In genomic region chr20:49610701-49611538, GRCh38 we compare ENCODE assay signal across 1 cellular context.
A peak's percentile ranks its signal among the peaks of the same experiment; 100 is the strongest.
TF ChIP-seq lines count a peak whose summit lies in the region.

No MANE protein-coding gene starts in this region.

TF ChIP-seq in HepG2, 621 proteins besides CTCF, POLR2A, EP300 and RAD21 (continued from another document and continues in another):
- no peak for TF ChIP-seq ELK4 (CRISPR knock-in tag; IDR thresholded peaks at IDR 0.05; ENCODE audit: borderline replicate concordance)
- no peak for TF ChIP-seq ASH2L (IDR thresholded peaks at IDR 0.05; ENCODE audit: insufficient read length, low read depth, low read length)
- peak; percentile 92 for TF ChIP-seq ZBED4 (CRISPR knock-in tag; IDR thresholded peaks at IDR 0.05; ENCODE audit: borderline replicate concordance)
- TF ChIP-seq MNT (IDR thresholded peaks at IDR 0.05) = no peak
- TF ChIP-seq ZBTB8A (CRISPR knock-in tag; IDR thresholded peaks at IDR 0.05; ENCODE audit: borderline replicate concordance, low read depth) = 0 out of 2 replicates have a peak, but pooled peaks have one; percentile 46
- no peak for TF ChIP-seq ZNF589 (CRISPR knock-in tag; conservative IDR thresholded peaks at IDR 0.05)
- no peak for TF ChIP-seq ZNF549 (CRISPR knock-in tag; IDR thresholded peaks at IDR 0.05)
- TF ChIP-seq ZNF143 (CRISPR knock-in tag; IDR thresholded peaks at IDR 0.05) = peak; percentile 57
- no peak for TF ChIP-seq NR1H2 (CRISPR knock-in tag; IDR thresholded peaks at IDR 0.05; ENCODE audit: borderline replicate concordance, low read depth)
- TF ChIP-seq GABPA (IDR thresholded peaks at IDR 0.05; ENCODE audit: low read depth, low read length) = no peak
- no peak for TF ChIP-seq GABPA (CRISPR knock-in tag; IDR thresholded peaks at IDR 0.05; ENCODE audit: low read depth)
- TF ChIP-seq ZNF674 (CRISPR knock-in tag; IDR thresholded peaks at IDR 0.05; ENCODE audit: low read depth) = no peak
- TF ChIP-seq GATA4 (IDR thresholded peaks at IDR 0.05; ENCODE audit: borderline replicate concordance, low read depth) = no peak
- TF ChIP-seq ZNF616 (CRISPR knock-in tag; IDR thresholded peaks at IDR 0.05; ENCODE audit: low read depth) = peak; percentile 63; the same call in 1 of the 2 replicates
- TF ChIP-seq PLRG1 (conservative IDR thresholded peaks at IDR 0.05) = no peak
- no peak for TF ChIP-seq KDM5A (IDR thresholded peaks at IDR 0.05; ENCODE audit: borderline replicate concordance, low read length)
- peak; percentile 87 for TF ChIP-seq TBX2 (CRISPR knock-in tag; IDR thresholded peaks at IDR 0.05; ENCODE audit: borderline replicate concordance)
- peak; percentile 59; the same call in 1 of the 2 replicates for TF ChIP-seq DMAP1 (CRISPR knock-in tag; IDR thresholded peaks at IDR 0.05)
- peak; percentile 95; the same call in 1 of the 2 replicates for TF ChIP-seq MTA1 (CRISPR knock-in tag; IDR thresholded peaks at IDR 0.05; ENCODE audit: borderline replicate concordance)
- no peak for TF ChIP-seq CHD4 (IDR thresholded peaks at IDR 0.05; ENCODE audit: borderline replicate concordance, low read length)
- peak; percentile 97 for TF ChIP-seq PREB (CRISPR knock-in tag; IDR thresholded peaks at IDR 0.05)
- peak; percentile 89 for TF ChIP-seq CENPT (CRISPR knock-in tag; IDR thresholded peaks at IDR 0.05; ENCODE audit: low read depth)
- peak; percentile 13; the same call in 1 of the 2 replicates for TF ChIP-seq NFE2 (CRISPR knock-in tag; IDR thresholded peaks at IDR 0.05)
- TF ChIP-seq FOXO1 (CRISPR knock-in tag; IDR thresholded peaks at IDR 0.05) = 0 out of 2 replicates have a peak, but pooled peaks have one; percentile 79
- TF ChIP-seq AKAP8 (CRISPR knock-in tag; IDR thresholded peaks at IDR 0.05) = peak; percentile 89; the same call in 1 of the 2 replicates
- TF ChIP-seq POLR2AphosphoS2 (IDR thresholded peaks at IDR 0.05; ENCODE audit: low read depth, low read length) = no peak
- TF ChIP-seq ZNF207 (IDR thresholded peaks at IDR 0.05; ENCODE audit: borderline replicate concordance) = no peak
- no peak for TF ChIP-seq TCF7L2 (IDR thresholded peaks at IDR 0.05; ENCODE audit: low read depth, low read length)
- TF ChIP-seq TARDBP (CRISPR knock-in tag; IDR thresholded peaks at IDR 0.05) = peak; percentile 86
- peak; percentile 93 for TF ChIP-seq ZSCAN9 (CRISPR knock-in tag; IDR thresholded peaks at IDR 0.05; ENCODE audit: borderline replicate concordance)
- peak; percentile 88 for TF ChIP-seq ZNF232 (CRISPR knock-in tag; IDR thresholded peaks at IDR 0.05; ENCODE audit: borderline replicate concordance)
- no peak for TF ChIP-seq DNMT3B (CRISPR knock-in tag; conservative IDR thresholded peaks at IDR 0.05)
- TF ChIP-seq EED (CRISPR knock-in tag; IDR thresholded peaks at IDR 0.05) = peak; percentile 70; the same call in 1 of the 2 replicates
- TF ChIP-seq FIP1L1 (IDR thresholded peaks at IDR 0.05; ENCODE audit: borderline replicate concordance, insufficient read depth, low read depth, low read length) = no peak
- TF ChIP-seq TAF15 (IDR thresholded peaks at IDR 0.05; ENCODE audit: low read depth, low read length, poor library complexity, severe bottlenecking) = peak; percentile 60
- peak; percentile 94 for TF ChIP-seq CREB3 (CRISPR knock-in tag; IDR thresholded peaks at IDR 0.05)
- no peak for TF ChIP-seq ZFAT (CRISPR knock-in tag; conservative IDR thresholded peaks at IDR 0.05)
- peak; percentile 98 for TF ChIP-seq NFKB2 (CRISPR knock-in tag; IDR thresholded peaks at IDR 0.05; ENCODE audit: borderline replicate concordance)
- TF ChIP-seq POGK (CRISPR knock-in tag; conservative IDR thresholded peaks at IDR 0.05) = peak; percentile 94
- TF ChIP-seq ETV6 (CRISPR knock-in tag; conservative IDR thresholded peaks at IDR 0.05) = peak; percentile 56
- 0 out of 2 replicates have a peak, but pooled peaks have one; percentile 59 for TF ChIP-seq IKZF5 (CRISPR knock-in tag; IDR thresholded peaks at IDR 0.05)
- TF ChIP-seq IKZF1 (IDR thresholded peaks at IDR 0.05) = no peak
- peak; percentile 82; the same call in 1 of the 2 replicates for TF ChIP-seq SAFB2 (CRISPR knock-in tag; IDR thresholded peaks at IDR 0.05; ENCODE audit: borderline replicate concordance, low read depth)
- TF ChIP-seq ZNF770 (CRISPR knock-in tag; IDR thresholded peaks at IDR 0.05) = peak; percentile 97
- peak; percentile 57; the same call in 1 of the 2 replicates for TF ChIP-seq MZF1 (CRISPR knock-in tag; IDR thresholded peaks at IDR 0.05; ENCODE audit: borderline replicate concordance)
- TF ChIP-seq ZBTB14 (CRISPR knock-in tag; IDR thresholded peaks at IDR 0.05) = peak; percentile 56; the same call in 1 of the 2 replicates
- no peak for TF ChIP-seq ARID2 (CRISPR knock-in tag; IDR thresholded peaks at IDR 0.05; ENCODE audit: borderline replicate concordance)
- TF ChIP-seq CEBPG (CRISPR knock-in tag; IDR thresholded peaks at IDR 0.05) = peak; percentile 68
- no peak for TF ChIP-seq TCF12 (IDR thresholded peaks at IDR 0.05)
- no peak; the same call in 1 of the 2 replicates for TF ChIP-seq TCF12 (CRISPR knock-in tag; IDR thresholded peaks at IDR 0.05)
- TF ChIP-seq SMC3 (IDR thresholded peaks at IDR 0.05; ENCODE audit: low read length) = peak; percentile 89
- peak; percentile 97 for TF ChIP-seq ZNF343 (CRISPR knock-in tag; IDR thresholded peaks at IDR 0.05)
- TF ChIP-seq CHCHD3 (CRISPR knock-in tag; IDR thresholded peaks at IDR 0.05) = 0 out of 2 replicates have a peak, but pooled peaks have one; percentile 46
- 0 out of 2 replicates have a peak, but pooled peaks have one; percentile 30 for TF ChIP-seq SNAPC2 (CRISPR knock-in tag; IDR thresholded peaks at IDR 0.05)
- 0 out of 2 replicates have a peak, but pooled peaks have one; percentile 83 for TF ChIP-seq ZNF337 (CRISPR knock-in tag; IDR thresholded peaks at IDR 0.05; ENCODE audit: borderline replicate concordance, low read depth)
- peak; percentile 85; the same call in 1 of the 2 replicates for TF ChIP-seq ZNF331 (CRISPR knock-in tag; IDR thresholded peaks at IDR 0.05)
- peak; percentile 97 for TF ChIP-seq ZNF234 (CRISPR knock-in tag; conservative IDR thresholded peaks at IDR 0.05)
- peak; percentile 97 for TF ChIP-seq KDM2A (CRISPR knock-in tag; IDR thresholded peaks at IDR 0.05; ENCODE audit: borderline replicate concordance, low read depth)
- peak; percentile 13; the same call in 1 of the 2 replicates for TF ChIP-seq CC2D1A (CRISPR knock-in tag; IDR thresholded peaks at IDR 0.05)
